Comparison of ENCODE assay signal across 4 cellular contexts in the genomic region with DNA sequence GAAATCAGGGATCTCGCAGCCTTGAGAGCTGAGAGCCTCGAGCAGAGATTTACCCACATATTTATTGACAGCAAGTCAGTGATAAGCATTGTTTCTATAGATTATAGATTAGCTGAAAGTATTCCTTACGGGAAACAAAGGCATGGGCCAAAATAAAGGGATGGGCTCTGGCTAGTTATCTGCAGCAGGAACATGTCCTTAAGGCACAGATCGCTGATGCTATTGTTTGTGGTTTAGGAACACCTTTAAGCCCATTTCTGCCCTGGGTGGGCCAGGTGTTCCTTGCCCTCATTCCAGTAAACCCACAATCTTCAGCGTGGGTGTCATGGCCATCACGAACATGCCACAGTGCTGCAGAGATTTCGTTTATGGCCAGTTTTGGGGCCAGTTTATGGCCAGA. TPM values are rescaled to one million over a fixed set of nuclear protein-coding genes. Genes with fewer than 3 reads are reported as not detected.
"Had no signal": no experiment of that assay in that cellular context is flagged by ENCODE, and none has a peak within 500 bp of the region (broad histone marks: within the 10 kb centered on the region; RNA-seq: fewer than 3 reads in every experiment).

No MANE protein-coding gene starts in this region.

RNA-seq across cellular contexts. Expression of a gene that starts 56.1 kb away (rescaled TPM):
- total RNA-seq: LHCN-M2, M059J, MCF 10A, NCI-H460 had no signal

RNA-seq across cellular contexts. Expression of a gene that starts 58.3 kb away (rescaled TPM):
- total RNA-seq: LHCN-M2, MCF 10A, NCI-H460 had no signal
